In genomic region chr6:101011165-101011564, GRCh38 we compare ENCODE assay signal across 9 cellular contexts.
DNase-seq lines count a peak whose midpoint lies in the region; ATAC-seq and TF ChIP-seq lines count a peak whose summit lies in the region.
"Had no signal": no experiment of that assay in that cellular context is flagged by ENCODE, and none has a peak within 500 bp of the region (broad histone marks: within the 10 kb centered on the region; RNA-seq: fewer than 3 reads in every experiment).

No MANE protein-coding gene starts in this region.

- intact Hi-C loops in Right ventricle myocardium inferior (cut with DNase I), result no loop called here

- H3K27ac Mint-ChIP-seq in activated naive CD4-positive, alpha-beta T cell treated with anti-CD3 and anti-CD28 coated beads, Interleukin-2, amount 50 U/mL, for 72 hours, result peak overlapping the region; percentile 30 to 66
- no peak overlapping the region for H3K27ac Mint-ChIP-seq in glutamatergic neuron (ENCODE audit: unreplicated experiment)
- H3K27ac Mint-ChIP-seq: dendritic cell treated with granulocyte-macrophage colony-stimulating factor and Interleukin-4, amounts not matched to agents 40 ng/mL and 50 ng/mL, for 4 days had no signal

- peak; percentile 12 for DNase-seq in EH (ENCODE audit: low read depth)
- DNase-seq in activated naive CD4-positive, alpha-beta T cell treated with anti-CD3 and anti-CD28 coated beads, Interleukin-2, amount 50 U/mL, for 72 hours (ENCODE audit: low spot score in 2 of 2), result no peak
- DNase-seq in NCI-H446 (lab: John Stamatoyannopoulos, UW), result no peak
- DNase-seq in glutamatergic neuron, result no peak
- DNase-seq in putamen (ENCODE audit: low spot score), result no peak
- no peak for DNase-seq in Right ventricle myocardium inferior (ENCODE audit: missing footprints)

- TF ChIP-seq CTCF in glutamatergic neuron (IDR thresholded peaks at IDR 0.05; ENCODE audit: partially characterized antibody, unreplicated experiment), result no peak

- H3K27me3 Mint-ChIP-seq in glutamatergic neuron (ENCODE audit: unreplicated experiment), result no peaks in the 10 kb centered on the region
- H3K27me3 Mint-ChIP-seq: dendritic cell treated with granulocyte-macrophage colony-stimulating factor and Interleukin-4, amounts not matched to agents 40 ng/mL and 50 ng/mL, for 4 days had no signal

- no peaks in the 10 kb centered on the region for H3K4me1 Mint-ChIP-seq in glutamatergic neuron (ENCODE audit: low read depth, unreplicated experiment)

- H3K9me3 Mint-ChIP-seq in activated naive CD4-positive, alpha-beta T cell treated with anti-CD3 and anti-CD28 coated beads, Interleukin-2, amount 50 U/mL, for 72 hours, result no peaks in the 10 kb centered on the region
- H3K9me3 Mint-ChIP-seq in glutamatergic neuron (ENCODE audit: unreplicated experiment), result no peaks in the 10 kb centered on the region

- ATAC-seq in GM19395 (IDR thresholded peaks at IDR 0.05; ENCODE audit: unreplicated experiment), result peak; percentile 98
- ATAC-seq in HG03342 (IDR thresholded peaks at IDR 0.05; ENCODE audit: unreplicated experiment), result peak; percentile 97
- peak in 1 of 2 donors; percentile 54 for ATAC-seq in activated naive CD4-positive, alpha-beta T cell treated with anti-CD3 and anti-CD28 coated beads, Interleukin-2, amount 50 U/mL, for 72 hours
- ATAC-seq in Right ventricle myocardium inferior, result no peak

- no peak overlapping the region for H3K4me3 Mint-ChIP-seq in glutamatergic neuron (ENCODE audit: unreplicated experiment)
- H3K4me3 Mint-ChIP-seq: dendritic cell treated with granulocyte-macrophage colony-stimulating factor and Interleukin-4, amounts not matched to agents 40 ng/mL and 50 ng/mL, for 4 days had no signal

- no peaks in the 10 kb centered on the region for H3K36me3 Mint-ChIP-seq in activated naive CD4-positive, alpha-beta T cell treated with anti-CD3 and anti-CD28 coated beads, Interleukin-2, amount 50 U/mL, for 72 hours
- H3K36me3 Mint-ChIP-seq in glutamatergic neuron (ENCODE audit: unreplicated experiment), result no peaks in the 10 kb centered on the region
